ENCODE assay signal across 23 cellular contexts in the genomic region with DNA sequence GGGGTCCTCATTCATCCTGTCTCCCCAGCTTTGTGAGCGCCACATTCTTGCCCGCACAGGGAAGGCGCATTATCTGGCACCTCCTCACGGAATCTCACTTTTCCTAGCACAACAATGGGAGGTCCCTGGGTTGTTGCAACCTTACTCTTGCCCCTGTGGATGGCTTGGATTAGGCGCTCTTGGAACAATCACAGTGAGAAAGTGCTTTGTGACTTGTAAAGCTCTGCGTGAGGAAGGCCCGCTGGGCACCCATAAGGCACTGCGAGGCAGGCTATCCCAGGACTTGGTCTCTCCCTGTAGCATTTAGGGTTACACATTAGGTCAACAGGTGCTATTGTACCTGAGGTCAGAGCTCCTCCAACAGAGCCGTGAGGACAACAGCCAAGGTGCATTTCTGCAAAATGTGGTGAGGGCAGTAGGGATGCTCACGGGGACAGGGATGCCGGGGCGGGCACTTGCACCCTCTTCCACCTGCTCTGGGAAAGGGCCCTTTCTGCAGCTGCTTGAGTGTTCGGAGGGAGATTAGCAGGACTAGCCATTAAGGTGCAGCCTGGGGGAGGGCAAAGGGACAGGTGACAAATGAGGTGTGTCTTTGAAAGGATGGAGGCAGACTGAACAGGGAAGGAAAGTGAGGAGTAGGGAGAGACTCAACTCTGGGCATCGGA. TPM values are rescaled to one million over a fixed set of nuclear protein-coding genes. Genes with fewer than 3 reads are reported as not detected.
DNase-seq lines count a peak whose midpoint lies in the region; ATAC-seq, FAIRE-seq and TF ChIP-seq lines count a peak whose summit lies in the region.
"Had no signal": no experiment of that assay in that cellular context is flagged by ENCODE, and none has a peak within 500 bp of the region (broad histone marks: within the 10 kb centered on the region; RNA-seq: fewer than 3 reads in every experiment).

No MANE protein-coding gene starts in this region.

- TF ChIP-seq CTCF in endothelial cell (IDR thresholded peaks at IDR 0.05; ENCODE audit: unreplicated experiment) (no peak), spleen (IDR thresholded peaks at IDR 0.05 in 8 of 11, conservative IDR thresholded peaks at IDR 0.05 in 3 of 11) (no peak), pancreas (IDR thresholded peaks at IDR 0.05) (no peak)

- H3K4me3 Mint-ChIP-seq in endothelial cell (ENCODE audit: unreplicated experiment): peak overlapping the region; percentile 25

- DNase-seq in ELF-1 (ENCODE audit: low read depth, low spot score) (peak; percentile 34), H7 (peak; percentile 59), endothelial cell (ENCODE audit: low spot score) (no peak), spleen (peak; percentile 53), GM19238 (ENCODE audit: insufficient read length, low spot score) (no peak), NCI-H2171 treated with DMSO at 0.1 percent for 48 hours (lab: John Stamatoyannopoulos, UW) (no peak), pancreas (no peak)
- DNase-seq: ACHN; DMS79; Kasumi-1; MG63; NCI-H1048; NCI-H1436; NCI-H2029 treated with DMSO at 0.1 percent for 48 hours; NCI-H2171; NCI-H748 treated with DMSO at 0.1 percent for 48 hours; NK-92 treated with Interleukin-12 subunit alpha and Interleukin-12 subunit beta, amount 100 ng/mL, for 24 hours; Right ventricle myocardium superior had no signal

- H3K4me1 Mint-ChIP-seq in endothelial cell (ENCODE audit: unreplicated experiment): peaks cover 31% of the 10 kb centered on the region

- no peaks in the 10 kb centered on the region for H3K27me3 ChIP-seq in H7 (ENCODE audit: control insufficient read depth, insufficient read depth, low read length)
- peaks cover 0 to 56% (median 0%) of the 10 kb centered on the region in 7 donors for H3K27me3 ChIP-seq in spleen (replicated peaks in 1 of 7)
- no peaks in the 10 kb centered on the region for H3K27me3 ChIP-seq in pancreas
- H3K27me3 ChIP-seq: MG63 had no signal

- no peak for FAIRE-seq in pancreas (lab: Jason Lieb, UNC)
- FAIRE-seq: HTR-8/SVneo had no signal

- no peak for ATAC-seq in pancreas
- ATAC-seq: HCT116 had no signal

- no peak for TF ChIP-seq POLR2A in spleen (IDR thresholded peaks at IDR 0.05)

- peaks cover 6% of the 10 kb centered on the region for H3K27me3 Mint-ChIP-seq in endothelial cell (ENCODE audit: unreplicated experiment)

- H3K27ac ChIP-seq in spleen (no peak overlapping the region), pancreas (no peak overlapping the region)
- H3K27ac ChIP-seq: C4-2B had no signal

- no peaks in the 10 kb centered on the region for H3K36me3 Mint-ChIP-seq in endothelial cell (ENCODE audit: low read depth, unreplicated experiment)

- no peaks in the 10 kb centered on the region for H3K9me3 Mint-ChIP-seq in endothelial cell (ENCODE audit: unreplicated experiment)

- H3K36me3 ChIP-seq in H7 (replicated peaks; ENCODE audit: control insufficient read depth, insufficient read depth, low read length) (no peaks in the 10 kb centered on the region), spleen (no peaks in the 10 kb centered on the region), pancreas (no peaks in the 10 kb centered on the region)
- H3K36me3 ChIP-seq: MG63 had no signal

- peak overlapping the region; percentile 42 for H3K27ac Mint-ChIP-seq in endothelial cell (ENCODE audit: unreplicated experiment)

- no peaks in the 10 kb centered on the region for H3K9me3 ChIP-seq in spleen
- no peaks in the 10 kb centered on the region for H3K9me3 ChIP-seq in pancreas
- H3K9me3 ChIP-seq: MG63 had no signal

- intact Hi-C loops in spleen (cut with DNase I; ENCODE audit: low total_unique reads): no loop called here
- intact Hi-C loops in pancreas (cut with DNase I): no loop called here

- 89 to 93% (median 91%) methylated on average over 13 to 14 of the region's 14 CpGs for WGBS in spleen, 5 donors
- WGBS in pancreas, 2 donors: 79 to 81% methylated on average over 14 of the region's 14 CpGs

- H3K4me3 ChIP-seq in H7 (ENCODE audit: insufficient read depth, low read depth, low read length) (no peak overlapping the region), spleen (no peak overlapping the region), pancreas (no peak overlapping the region)
- H3K4me3 ChIP-seq: MG63 had no signal

- H3K4me1 ChIP-seq in spleen (no peaks in the 10 kb centered on the region), pancreas (no peaks in the 10 kb centered on the region)

RNA-seq across cellular contexts. Expression of a gene that starts 13.9 kb away (rescaled TPM):
- 0.18 and 0.21 TPM in 2 replicates for total RNA-seq in H7 (2014; rRNA removed; shearing (Covaris generic))
- total RNA-seq in endothelial cell (ENCODE audit: unreplicated experiment): not detected
- 1 to 10 TPM in 1 of 7 donors, under 1 TPM in 5, not detected in 1; 0.09 to 1.1 (median 0.40) TPM for total RNA-seq in spleen
- polyA plus RNA-seq in spleen: under 1 TPM; 0.24 to 0.54 (median 0.35) TPM
- under 1 TPM in 5 of 6 donors, not detected in 1; 0.03 to 0.25 (median 0.09) TPM for total RNA-seq in pancreas
- polyA plus RNA-seq in pancreas: under 1 TPM; 0.02 to 0.04 TPM
- total RNA-seq: NCI-H460, OCI-LY7 had no signal

RNA-seq across cellular contexts. Expression of a gene that starts 15.7 kb away (rescaled TPM):
- not detected in 2 replicates for total RNA-seq in H7 (2014; rRNA removed; shearing (Covaris generic))
- total RNA-seq in endothelial cell (ENCODE audit: unreplicated experiment) (0.23 TPM), spleen (1 to 10 TPM in 3 of 7 donors, under 1 TPM in 4; 0.51 to 1.8 (median 0.79) TPM), pancreas (under 1 TPM in 1 of 6 donors, not detected in 5; 0.06 TPM)
- polyA plus RNA-seq in spleen (under 1 TPM; 0.15 to 0.27 (median 0.16) TPM), pancreas (under 1 TPM in 1 of 2 donors, not detected in 1; 0.05 TPM)
- total RNA-seq: NCI-H460, Right ventricle myocardium superior had no signal

RNA-seq across cellular contexts. Expression of a gene that starts 32.3 kb away (rescaled TPM):
- total RNA-seq in H7 (2014; rRNA removed; shearing (Covaris generic)): 0.21 TPM in 1 of 2 replicates, not detected in the other
- not detected for total RNA-seq in endothelial cell (ENCODE audit: unreplicated experiment)
- 1 to 10 TPM in 1 of 7 donors, under 1 TPM in 6; 0.26 to 4.4 (median 0.47) TPM for total RNA-seq in spleen
- polyA plus RNA-seq in spleen: 1 to 10 TPM; 1.0 to 1.7 (median 1.2) TPM
- total RNA-seq in pancreas: under 1 TPM in 1 of 6 donors, not detected in 5; 0.09 TPM
- polyA plus RNA-seq in pancreas: not detected
- total RNA-seq: NCI-H460, OCI-LY7 had no signal

Comparison
In these comparisons a context has a peak if more than half of its experiments do, and no peak if none do; other contexts are left out.
1. DNase-seq: peak in ELF-1 (single experiment), H7 (single experiment) and spleen (single experiment); none in endothelial cell (single experiment), GM19238 (single experiment), NCI-H2171 treated with DMSO at 0.1 percent for 48 hours (single experiment) and pancreas (0 of 6).